20 cellular contexts compared by ENCODE assay signal in the genomic region with DNA sequence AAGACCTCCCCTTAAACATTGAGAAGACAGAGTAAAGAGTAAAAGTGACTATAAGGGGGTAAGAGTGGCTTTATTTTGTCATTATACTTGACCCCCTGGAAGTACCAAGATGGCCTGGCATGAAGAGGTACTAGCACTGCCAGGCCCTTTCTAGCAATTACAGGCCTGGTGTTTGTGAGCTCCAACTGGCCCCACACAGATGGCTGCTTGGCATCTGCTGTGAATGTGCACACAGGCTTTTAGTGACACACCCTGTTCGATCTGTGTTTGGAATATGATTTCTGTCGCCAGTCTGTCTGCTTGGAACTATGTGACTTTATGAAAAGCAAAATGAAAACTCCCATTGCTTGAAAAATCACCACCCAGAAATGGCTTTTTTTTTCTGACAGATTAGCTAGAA.
"Had no signal": no experiment of that assay in that cellular context is flagged by ENCODE, and none has a peak within 500 bp of the region (broad histone marks: within the 10 kb centered on the region; RNA-seq: fewer than 3 reads in every experiment).

No MANE protein-coding gene starts in this region.

- H3K27me3 ChIP-seq: foreskin keratinocyte, ovary, stomach, testis, upper lobe of right lung had no signal

- H3K4me1 ChIP-seq: foreskin keratinocyte, stomach, testis, upper lobe of right lung had no signal

- DNase-seq: activated CD4-positive, alpha-beta memory T cell treated with anti-CD3 and anti-CD28 coated beads, Interleukin-2, amount 10 ng/mL, durations not matched to agents 7 days and 5 days; activated CD4-positive, alpha-beta T cell treated with anti-CD3 and anti-CD28 coated beads for 36 hours; activated effector memory CD4-positive, alpha-beta T cell treated with anti-CD3 and anti-CD28 coated beads, Interleukin-2, amount 50 U/mL, for 16 hours; activated T-cell treated with anti-CD3 and anti-CD28 coated beads, Interleukin-2, amount 50 U/mL, for 4 hours; amniotic stem cell; central memory CD4-positive, alpha-beta T cell; effector memory CD4-positive, alpha-beta T cell; foreskin keratinocyte; immature natural killer cell; midbrain; naive B cell; ovary; stimulated activated CD4-positive, alpha-beta T cell treated with anti-CD3 and anti-CD28 coated beads, Interleukin-12 subunit alpha, Interleukin-12 subunit beta, amount 100 ng/mL, for 4 hours; stimulated activated CD4-positive, alpha-beta T cell treated with anti-CD3 and anti-CD28 coated beads, Interleukin-2, amount 100 ng/mL, for 24 hours; stomach; testis; upper lobe of right lung had no signal

- H3K9me3 ChIP-seq: ovary, stomach, testis, upper lobe of right lung had no signal

- ATAC-seq: activated CD4-positive, alpha-beta T cell treated with anti-CD3 and anti-CD28 coated beads for 36 hours; activated naive CD4-positive, alpha-beta T cell treated with anti-CD3 and anti-CD28 coated beads, Interleukin-2, amount 50 U/mL, for 72 hours; activated T-cell treated with anti-CD3 and anti-CD28 coated beads, Interleukin-2, amount 50 U/mL, for 4 hours; foreskin keratinocyte; sciatic nerve; upper lobe of right lung had no signal

- H3K4me3 ChIP-seq: lung, ovary, stomach, testis, upper lobe of right lung had no signal

- H3K27ac ChIP-seq: foreskin keratinocyte, ovary, testis, upper lobe of right lung had no signal

- H3K36me3 ChIP-seq: ovary, stomach, upper lobe of right lung had no signal
